Comparison of ENCODE assay signal across 10 cellular contexts in genomic region chr11:6321356-6321755, GRCh38. TPM values are rescaled to one million over a fixed set of nuclear protein-coding genes. Genes with fewer than 3 reads are reported as not detected.
DNase-seq lines count a peak whose midpoint lies in the region; ATAC-seq and TF ChIP-seq lines count a peak whose summit lies in the region.
"Had no signal": no experiment of that assay in that cellular context is flagged by ENCODE, and none has a peak within 500 bp of the region (broad histone marks: within the 10 kb centered on the region; RNA-seq: fewer than 3 reads in every experiment).

No MANE protein-coding gene starts in this region.

- ATAC-seq in stimulated activated memory B cell treated with anti-CD40 and anti-IgM and Interleukin-4, amounts not matched to agents 10 μg/mL and 1 μg/mL and 100 μg/mL, for 72 hours: no peak
- ATAC-seq: left colon had no signal

- peaks cover 15% of the 10 kb centered on the region for H3K36me3 Mint-ChIP-seq in HFFc6 (ENCODE audit: low read depth)
- peaks cover 7% of the 10 kb centered on the region for H3K36me3 Mint-ChIP-seq in activated naive CD8-positive, alpha-beta T cell treated with anti-CD3 and anti-CD28 coated beads for 36 hours
- no peaks in the 10 kb centered on the region for H3K36me3 Mint-ChIP-seq in stimulated activated memory B cell treated with anti-CD40 and anti-IgM and Interleukin-4, amounts not matched to agents 10 μg/mL and 1 μg/mL and 100 μg/mL, for 72 hours

- peak overlapping the region; percentile 96 for H3K4me3 Mint-ChIP-seq in HFFc6
- H3K4me3 Mint-ChIP-seq in activated naive CD8-positive, alpha-beta T cell treated with anti-CD3 and anti-CD28 coated beads for 36 hours: peak overlapping the region; percentile 79
- peak overlapping the region; percentile 70 for H3K4me3 Mint-ChIP-seq in stimulated activated memory B cell treated with anti-CD40 and anti-IgM and Interleukin-4, amounts not matched to agents 10 μg/mL and 1 μg/mL and 100 μg/mL, for 72 hours

- DNase-seq in HFFc6 (peak; percentile 0), islet precursor cell (peak; percentile 55), NCI-H1105 (lab: John Stamatoyannopoulos, UW) (no peak), cerebellar nuclear complex (lab: John Stamatoyannopoulos, UW) (no peak)
- no peak for DNase-seq in activated naive CD8-positive, alpha-beta T cell treated with anti-CD3 and anti-CD28 coated beads for 36 hours
- DNase-seq in stimulated activated CD4-positive, alpha-beta T cell treated with anti-CD3 and anti-CD28 coated beads, Interleukin-15, amount 100 ng/mL, for 24 hours: no peak
- DNase-seq in activated CD8-positive, alpha-beta memory T cell treated with anti-CD3 and anti-CD28 coated beads, Interleukin-2, amount 50 U/mL, for 48 hours: no peak

- no peaks in the 10 kb centered on the region for H3K9me3 Mint-ChIP-seq in HFFc6
- no peaks in the 10 kb centered on the region for H3K9me3 Mint-ChIP-seq in activated naive CD8-positive, alpha-beta T cell treated with anti-CD3 and anti-CD28 coated beads for 36 hours
- no peaks in the 10 kb centered on the region for H3K9me3 Mint-ChIP-seq in stimulated activated memory B cell treated with anti-CD40 and anti-IgM and Interleukin-4, amounts not matched to agents 10 μg/mL and 1 μg/mL and 100 μg/mL, for 72 hours

- peaks cover 44% of the 10 kb centered on the region for H3K4me1 Mint-ChIP-seq in HFFc6 (ENCODE audit: low read depth)
- H3K4me1 Mint-ChIP-seq in activated naive CD8-positive, alpha-beta T cell treated with anti-CD3 and anti-CD28 coated beads for 36 hours: peaks cover 39% of the 10 kb centered on the region
- H3K4me1 Mint-ChIP-seq in stimulated activated memory B cell treated with anti-CD40 and anti-IgM and Interleukin-4, amounts not matched to agents 10 μg/mL and 1 μg/mL and 100 μg/mL, for 72 hours: peaks cover 17% of the 10 kb centered on the region

- TF ChIP-seq CTCF in HFFc6 (IDR thresholded peaks at IDR 0.05): no peak

- H3K27ac Mint-ChIP-seq in HFFc6: peak overlapping the region; percentile 98
- peak overlapping the region; percentile 97 for H3K27ac Mint-ChIP-seq in activated naive CD8-positive, alpha-beta T cell treated with anti-CD3 and anti-CD28 coated beads for 36 hours
- peak overlapping the region; percentile 87 for H3K27ac Mint-ChIP-seq in stimulated activated memory B cell treated with anti-CD40 and anti-IgM and Interleukin-4, amounts not matched to agents 10 μg/mL and 1 μg/mL and 100 μg/mL, for 72 hours

- H3K27me3 Mint-ChIP-seq in HFFc6 (ENCODE audit: insufficient read depth): no peaks in the 10 kb centered on the region; the same call in 1 of the 2 replicates
- peaks cover 55% of the 10 kb centered on the region for H3K27me3 Mint-ChIP-seq in activated naive CD8-positive, alpha-beta T cell treated with anti-CD3 and anti-CD28 coated beads for 36 hours
- H3K27me3 Mint-ChIP-seq in stimulated activated memory B cell treated with anti-CD40 and anti-IgM and Interleukin-4, amounts not matched to agents 10 μg/mL and 1 μg/mL and 100 μg/mL, for 72 hours: peaks cover 62% of the 10 kb centered on the region

RNA-seq across cellular contexts. Expression of gene CAVIN3, which starts 1.1 kb away (rescaled TPM):
- 100 to 1,000 TPM; 140 to 235 (median 203) TPM for total RNA-seq in HFFc6 (2021; fragmentation: NEBNext Ultra II Directional; extraction: Animal tissue kit (Norgen Biotek cat#: 25700))
- total RNA-seq in activated naive CD8-positive, alpha-beta T cell treated with anti-CD3 and anti-CD28 coated beads for 36 hours: 10 to 100 TPM; 26.3 to 30.0 TPM
- total RNA-seq: HT1080 had no signal

Comparison
In these comparisons a context has a peak if more than half of its experiments do, and no peak if none do; other contexts are left out.
1. DNase-seq: peak in HFFc6 (single experiment) and islet precursor cell (single experiment); none in activated naive CD8-positive, alpha-beta T cell treated with anti-CD3 and anti-CD28 coated beads for 36 hours (single experiment), NCI-H1105 (single experiment), stimulated activated CD4-positive, alpha-beta T cell treated with anti-CD3 and anti-CD28 coated beads, Interleukin-15, amount 100 ng/mL, for 24 hours (single experiment), activated CD8-positive, alpha-beta memory T cell treated with anti-CD3 and anti-CD28 coated beads, Interleukin-2, amount 50 U/mL, for 48 hours (single experiment) and cerebellar nuclear complex (0 of 2).
2. RNA of gene CAVIN3, which starts 1.1 kb away (total RNA-seq): 140 to 235 TPM in HFFc6; 26.3 to 30.0 TPM in activated naive CD8-positive, alpha-beta T cell treated with anti-CD3 and anti-CD28 coated beads for 36 hours; every median in the first group is over 4 times any median in the second.
3. Peak in every context shown above with its lines, with median percentiles within 50 percentile points of each other: H3K27ac Mint-ChIP-seq and H3K4me3 Mint-ChIP-seq.